Comparison of ENCODE assay signal across 27 cellular contexts in the genomic region with DNA sequence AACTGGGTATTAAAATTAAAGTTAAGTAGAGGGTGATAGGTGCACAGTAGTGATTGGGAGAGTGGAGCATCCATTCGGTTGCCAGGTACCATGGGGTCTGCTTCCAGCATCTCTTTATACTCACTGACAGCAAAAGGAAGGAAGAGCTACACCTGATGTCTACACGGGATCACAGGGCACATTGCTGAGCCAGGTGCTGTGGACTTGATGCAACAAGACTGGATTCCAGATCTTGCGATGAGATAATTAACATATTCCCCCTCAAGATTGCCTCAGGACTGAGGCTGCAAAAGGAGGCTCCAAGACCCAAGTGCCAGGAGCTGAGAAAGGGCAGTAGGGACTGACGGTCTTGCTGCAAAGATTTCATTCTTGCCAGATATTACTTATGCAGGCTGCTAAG.
DNase-seq lines count a peak whose midpoint lies in the region; TF ChIP-seq lines count a peak whose summit lies in the region.
"Had no signal": no experiment of that assay in that cellular context is flagged by ENCODE, and none has a peak within 500 bp of the region (broad histone marks: within the 10 kb centered on the region; RNA-seq: fewer than 3 reads in every experiment).

No MANE protein-coding gene starts in this region.

- intact Hi-C loops in esophagus muscularis mucosa (cut with DNase I), result no loop called here

- H3K9me3 ChIP-seq in esophagus muscularis mucosa, result peaks cover 0 to 18% (median 0%) of the 10 kb centered on the region in 4 donors
- H3K9me3 ChIP-seq: A549, BE2C, Caco-2 had no signal

- no peak overlapping the region for H3K4me3 ChIP-seq in esophagus muscularis mucosa
- H3K4me3 ChIP-seq in mesendoderm (ENCODE audit: low read length), result no peak overlapping the region
- H3K4me3 ChIP-seq: A549; BLaER1; BLaER1 treated with 17β-estradiol and CSF1 and Interleukin-3, amounts not matched to agents 10 nM and 100 nM had no signal

- H3K79me1 ChIP-seq in mesendoderm (ENCODE audit: low read length), result no peaks in the 10 kb centered on the region

- H2BK15ac ChIP-seq in mesendoderm (replicated peaks; ENCODE audit: low read depth), result no peak overlapping the region

- no peak for TF ChIP-seq EP300 in esophagus muscularis mucosa (IDR thresholded peaks at IDR 0.05)

- H2BK5ac ChIP-seq in mesendoderm (ENCODE audit: low read length), result no peak overlapping the region

- H4K5ac ChIP-seq in mesendoderm (ENCODE audit: low read length), result no peak overlapping the region

- no peak overlapping the region for H2BK120ac ChIP-seq in mesendoderm (ENCODE audit: low read depth, low read length)

- no peak for TF ChIP-seq CTCF in esophagus muscularis mucosa (IDR thresholded peaks at IDR 0.05)

- H3K79me2 ChIP-seq in mesendoderm (ENCODE audit: control insufficient read depth, insufficient read depth, low read length), result no peaks in the 10 kb centered on the region

- H3K27ac ChIP-seq in esophagus muscularis mucosa (replicated peaks in 1 of 4), result no peak overlapping the region
- H3K27ac ChIP-seq in mesendoderm (ENCODE audit: low read depth, low read length), result no peak overlapping the region
- H3K27ac ChIP-seq: 22Rv1; A549; BLaER1; BLaER1 treated with 17β-estradiol and CSF1 and Interleukin-3, amounts not matched to agents 10 nM and 100 nM; C4-2B had no signal

- H3K56ac ChIP-seq in mesendoderm (ENCODE audit: low read length), result no peak overlapping the region

- H2AK5ac ChIP-seq in mesendoderm (ENCODE audit: low read length), result no peak overlapping the region

- H3K36me3 ChIP-seq in esophagus muscularis mucosa, result no peaks in the 10 kb centered on the region
- no peaks in the 10 kb centered on the region for H3K36me3 ChIP-seq in mesendoderm (ENCODE audit: control insufficient read depth, insufficient read depth, low read length)
- H3K36me3 ChIP-seq: BE2C; BLaER1; BLaER1 treated with 17β-estradiol and CSF1 and Interleukin-3, amounts not matched to agents 10 nM and 100 nM had no signal

- TF ChIP-seq POLR2A in esophagus muscularis mucosa (IDR thresholded peaks at IDR 0.05; ENCODE audit: low read depth), result no peak

- H3K4me2 ChIP-seq in mesendoderm (ENCODE audit: low read length), result no peak overlapping the region
- H3K4me2 ChIP-seq: A549; BLaER1; BLaER1 treated with 17β-estradiol and CSF1 and Interleukin-3, amounts not matched to agents 10 nM and 100 nM had no signal

- WGBS in esophagus muscularis mucosa, result 88% methylated on average over 4 of the region's 4 CpGs
- WGBS in mesendoderm (ENCODE audit: extremely low coverage, insufficient coverage, low lambda C conversion rate), result no CpG with 5 or more reads among the region's 4 CpGs

- H3K4me1 ChIP-seq in esophagus muscularis mucosa (no peaks in the 10 kb centered on the region), mesendoderm (ENCODE audit: control insufficient read depth, low read depth, low read length) (no peaks in the 10 kb centered on the region)
- H3K4me1 ChIP-seq: A549; BE2C; BLaER1; BLaER1 treated with 17β-estradiol and CSF1 and Interleukin-3, amounts not matched to agents 10 nM and 100 nM; Caco-2 had no signal

- H4K8ac ChIP-seq in mesendoderm (ENCODE audit: low read depth, low read length), result no peak overlapping the region

- H3K23ac ChIP-seq in mesendoderm (ENCODE audit: low read length), result no peak overlapping the region

- H3K27me3 ChIP-seq in esophagus muscularis mucosa (no peaks in the 10 kb centered on the region), mesendoderm (ENCODE audit: insufficient read depth, low read length, poor library complexity) (no peaks in the 10 kb centered on the region)
- H3K27me3 ChIP-seq: BE2C; BLaER1; BLaER1 treated with 17β-estradiol and CSF1 and Interleukin-3, amounts not matched to agents 10 nM and 100 nM had no signal

- H3K9ac ChIP-seq in mesendoderm (ENCODE audit: low read length), result no peak overlapping the region
- H3K9ac ChIP-seq: BLaER1; BLaER1 treated with 17β-estradiol and CSF1 and Interleukin-3, amounts not matched to agents 10 nM and 100 nM had no signal

- no peak overlapping the region for H3K4ac ChIP-seq in mesendoderm (ENCODE audit: low read depth, low read length)

- H3K18ac ChIP-seq in mesendoderm (ENCODE audit: low read length), result no peak overlapping the region

- DNase-seq in esophagus muscularis mucosa (ENCODE audit: extremely low spot score) (peak; percentile 80), mesendoderm (no peak)
- DNase-seq: 8988T; ACHN; AML-193; BE2C; C1 segment of cervical spinal cord; Caco-2; Calu3; CD4-positive, alpha-beta memory T cell; CD4-positive, alpha-beta T cell; CD4-positive, CD25-positive, alpha-beta regulatory T cell; CD8-positive, alpha-beta memory T cell; CD8-positive, alpha-beta T cell; COR-L47; DMS 273 treated with DMSO at 0.1 percent for 48 hours; DMS153; DMS53; DMS79; DMS79 treated with DMSO at 0.1 percent for 48 hours; DND-41; EL had no signal
